ENCODE assay signal across 2 cellular contexts in genomic region chr16:1283996-1284592, GRCh38.
TF ChIP-seq lines count a peak whose summit lies in the region.

No MANE protein-coding gene starts in this region.

TF ChIP-seq in HEK293, 187 proteins besides CTCF, POLR2A, EP300 and RAD21:
- TF ChIP-seq ZIC2 (tag by site-specific recombination; IDR thresholded peaks at IDR 0.05) (peak; percentile 16; the same call in 1 of the 2 replicates), GLIS2 (tag by site-specific recombination; IDR thresholded peaks at IDR 0.05) (0 out of 2 replicates have a peak, but pooled peaks have one; percentile 34), ZNF658 (tag by site-specific recombination; IDR thresholded peaks at IDR 0.05) (no peak), PATZ1 (tag by site-specific recombination; IDR thresholded peaks at IDR 0.05) (0 out of 2 replicates have a peak, but pooled peaks have one; percentile 21), ZNF335 (tag by site-specific recombination; conservative IDR thresholded peaks at IDR 0.05) (peak; percentile 47; the same call in 1 of the 2 replicates)
- TF ChIP-seq, protein P1, sequence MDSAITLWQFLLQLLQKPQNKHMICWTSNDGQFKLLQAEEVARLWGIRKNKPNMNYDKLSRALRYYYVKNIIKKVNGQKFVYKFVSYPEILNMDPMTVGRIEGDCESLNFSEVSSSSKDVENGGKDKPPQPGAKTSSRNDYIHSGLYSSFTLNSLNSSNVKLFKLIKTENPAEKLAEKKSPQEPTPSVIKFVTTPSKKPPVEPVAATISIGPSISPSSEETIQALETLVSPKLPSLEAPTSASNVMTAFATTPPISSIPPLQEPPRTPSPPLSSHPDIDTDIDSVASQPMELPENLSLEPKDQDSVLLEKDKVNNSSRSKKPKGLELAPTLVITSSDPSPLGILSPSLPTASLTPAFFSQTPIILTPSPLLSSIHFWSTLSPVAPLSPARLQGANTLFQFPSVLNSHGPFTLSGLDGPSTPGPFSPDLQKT (IDR thresholded peaks at IDR 0.05; ENCODE audit: borderline replicate concordance, low read depth, low read length), result no peak

TF ChIP-seq in H1, 55 proteins besides CTCF, POLR2A, EP300 and RAD21:
- TF ChIP-seq RXRA (IDR thresholded peaks at IDR 0.05; ENCODE audit: insufficient read depth, low read depth, low read length) (no peak), POU5F1 (IDR thresholded peaks at IDR 0.05; ENCODE audit: low read depth, low read length) (no peak), POLR2AphosphoS5 (IDR thresholded peaks at IDR 0.05; ENCODE audit: low read depth, low read length) (no peak), BACH1 (IDR thresholded peaks at IDR 0.05; ENCODE audit: low read length) (no peak), USF2 (IDR thresholded peaks at IDR 0.05; ENCODE audit: low read length) (no peak), BRCA1 (IDR thresholded peaks at IDR 0.05; ENCODE audit: low read depth, low read length) (no peak), NANOG (IDR thresholded peaks at IDR 0.05; ENCODE audit: insufficient read depth, low read depth, low read length, poor library complexity, severe bottlenecking) (no peak), RBBP5 (IDR thresholded peaks at IDR 0.05; ENCODE audit: borderline replicate concordance, low read depth, low read length) (no peak), GTF2F1 (IDR thresholded peaks at IDR 0.05; ENCODE audit: borderline replicate concordance, low read depth, low read length) (no peak)
- TF ChIP-seq, protein P2, sequence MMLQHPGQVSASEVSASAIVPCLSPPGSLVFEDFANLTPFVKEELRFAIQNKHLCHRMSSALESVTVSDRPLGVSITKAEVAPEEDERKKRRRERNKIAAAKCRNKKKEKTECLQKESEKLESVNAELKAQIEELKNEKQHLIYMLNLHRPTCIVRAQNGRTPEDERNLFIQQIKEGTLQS (IDR thresholded peaks at IDR 0.05; ENCODE audit: insufficient read depth, low read depth, low read length), result no peak
